Comparison of ENCODE assay signal across 20 cellular contexts in the genomic region with DNA sequence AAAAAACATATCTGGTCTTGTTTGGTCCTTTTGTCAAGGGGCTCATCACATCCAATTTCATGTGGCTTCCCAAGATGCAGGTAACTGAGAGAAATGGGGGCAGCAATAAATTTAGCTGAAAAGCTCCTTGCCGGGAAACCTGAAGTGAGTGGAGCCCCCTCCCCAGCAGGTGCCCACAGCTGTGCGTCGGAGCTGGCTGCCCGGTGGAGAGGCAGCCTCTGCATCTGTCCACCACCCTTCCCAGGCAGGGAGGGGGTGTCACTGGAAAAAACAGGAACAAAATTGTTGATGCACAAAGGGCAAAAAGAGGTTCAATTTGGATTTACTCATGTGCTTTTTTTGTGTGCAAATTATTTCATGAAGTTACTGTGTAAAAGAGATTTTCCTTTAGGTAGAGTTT.
DNase-seq lines count a peak whose midpoint lies in the region; TF ChIP-seq lines count a peak whose summit lies in the region.
"Had no signal": no experiment of that assay in that cellular context is flagged by ENCODE, and none has a peak within 500 bp of the region (broad histone marks: within the 10 kb centered on the region; RNA-seq: fewer than 3 reads in every experiment).

No MANE protein-coding gene starts in this region.

- peaks cover 10% of the 10 kb centered on the region for H3K27me3 Mint-ChIP-seq in neural progenitor cell (ENCODE audit: insufficient read depth, low read depth)

- H3K36me3 ChIP-seq in H7 (replicated peaks; ENCODE audit: control insufficient read depth, insufficient read depth, low read length) (no peaks in the 10 kb centered on the region), HUES64 (ENCODE audit: insufficient read depth, low read length) (no peaks in the 10 kb centered on the region), iPS-20b (ENCODE audit: insufficient read depth, low read depth, low read length) (no peaks in the 10 kb centered on the region), neural progenitor cell (no peaks in the 10 kb centered on the region)
- H3K36me3 ChIP-seq: MG63 had no signal

- H3K36me3 Mint-ChIP-seq in neural progenitor cell, result no peaks in the 10 kb centered on the region

- peak overlapping the region; percentile 62 for H3K4me2 ChIP-seq in neural progenitor cell

- H3K27ac ChIP-seq in HUES64 (ENCODE audit: low read depth, low read length) (peak overlapping the region; percentile 96; the same call in 1 of the 2 replicates), iPS-20b (ENCODE audit: low read length) (peak overlapping the region; percentile 22), neural progenitor cell (no peak overlapping the region)
- H3K27ac ChIP-seq: C4-2B, GM23248 had no signal

- H3K4me3 Mint-ChIP-seq in neural progenitor cell, result no peak overlapping the region
- H3K4me3 Mint-ChIP-seq: HFFc6 had no signal

- no peaks in the 10 kb centered on the region for H3K79me2 ChIP-seq in neural progenitor cell (ENCODE audit: low read depth)

- in situ Hi-C loops in GM13976 (cut with MboI; ENCODE audit: low sequenced_read_pairs, unreplicated experiment), result no loop called here

- H2AFZ ChIP-seq in neural progenitor cell (replicated peaks), result no peak overlapping the region
- H2AFZ ChIP-seq: GM23248 had no signal

- H3K9me3 Mint-ChIP-seq in neural progenitor cell, result peaks cover 4% of the 10 kb centered on the region

- H3K9me3 ChIP-seq in HUES64 (ENCODE audit: insufficient read depth, low read depth, low read length) (no peaks in the 10 kb centered on the region), iPS-20b (ENCODE audit: insufficient read depth, low read depth, low read length) (no peaks in the 10 kb centered on the region), neural progenitor cell (ENCODE audit: low read depth) (no peaks in the 10 kb centered on the region)
- H3K9me3 ChIP-seq: MG63 had no signal

- peaks cover 30% of the 10 kb centered on the region for H3F3A ChIP-seq in neural progenitor cell (ENCODE audit: low read depth)

- no peaks in the 10 kb centered on the region for H3K27me3 ChIP-seq in H7 (ENCODE audit: control insufficient read depth, insufficient read depth, low read length)
- no peaks in the 10 kb centered on the region for H3K27me3 ChIP-seq in HUES64 (ENCODE audit: insufficient read depth, low read length)
- H3K27me3 ChIP-seq in iPS-20b (ENCODE audit: insufficient read depth, low read length), result 0 out of 2 replicates have a peak, but pooled peaks cover 4% of the 10 kb centered on the region
- H3K27me3 ChIP-seq in neural progenitor cell, result no peaks in the 10 kb centered on the region
- H3K27me3 ChIP-seq: MG63 had no signal

- peak overlapping the region; percentile 42 for H3K27ac Mint-ChIP-seq in neural progenitor cell
- H3K27ac Mint-ChIP-seq: HFFc6 had no signal

- WGBS in HUES64, result 35% methylated on average over 4 of the region's 4 CpGs

- H3K4me1 ChIP-seq in HUES64 (ENCODE audit: insufficient read depth, low read length) (peaks cover 32% of the 10 kb centered on the region), iPS-20b (ENCODE audit: insufficient read depth, low read length) (peaks cover 29% of the 10 kb centered on the region; the same call in 1 of the 2 replicates), neural progenitor cell (peaks cover 22% of the 10 kb centered on the region)

- DNase-seq in H7, result peak; percentile 59
- DNase-seq in neural progenitor cell (ENCODE audit: low spot score), result no peak
- no peak for DNase-seq in activated T-cell treated with anti-CD3 and anti-CD28 coated beads, Interleukin-2, amount 50 U/mL, for 1 hour
- no peak for DNase-seq in NCI-H2171 treated with DMSO at 0.1 percent for 48 hours (lab: John Stamatoyannopoulos, UW)
- no peak for DNase-seq in GM13976 (ENCODE audit: low spot score)
- DNase-seq in NCI-H2196 treated with DMSO at 0.1 percent for 48 hours (lab: John Stamatoyannopoulos, UW; ENCODE audit: unreplicated experiment), result no peak
- DNase-seq: DMS 273 treated with DMSO at 0.1 percent for 48 hours, GF-D8, GM23248, HFFc6, IMR-90, Karpas-422, MG63, NCI-H1092 treated with DMSO at 0.1 percent for 48 hours, NCI-H187 treated with DMSO at 0.1 percent for 48 hours, NCI-H446 treated with DMSO at 0.1 percent for 48 hours, NCI-H748 treated with DMSO at 0.1 percent for 48 hours had no signal

- H4K20me1 ChIP-seq in neural progenitor cell (ENCODE audit: low read depth), result no peaks in the 10 kb centered on the region

- 0 out of 2 replicates have a peak overlapping the region, but pooled peaks have one; percentile 22 for H3K9ac ChIP-seq in HUES64 (ENCODE audit: low read depth, low read length)
- H3K9ac ChIP-seq in iPS-20b (ENCODE audit: low read depth, low read length), result peak overlapping the region; percentile 57; the same call in 1 of the 2 replicates
- H3K9ac ChIP-seq in neural progenitor cell, result no peak overlapping the region
- H3K9ac ChIP-seq: GM23248 had no signal

- no peak for TF ChIP-seq CTCF in neural progenitor cell (IDR thresholded peaks at IDR 0.05)
- no peak for TF ChIP-seq CTCF in GM13976 (IDR thresholded peaks at IDR 0.05; ENCODE audit: borderline replicate concordance, control extremely low read depth, extremely low read depth, insufficient read depth, missing control alignments)

- H3K4me1 Mint-ChIP-seq in neural progenitor cell, result peaks cover 28% of the 10 kb centered on the region

- H3K4me3 ChIP-seq in H7 (ENCODE audit: insufficient read depth, low read depth, low read length) (no peak overlapping the region), HUES64 (ENCODE audit: low read length) (peak overlapping the region; percentile 34), iPS-20b (ENCODE audit: low read length) (peak overlapping the region; percentile 53; the same call in 1 of the 2 replicates), neural progenitor cell (no peak overlapping the region)
- H3K4me3 ChIP-seq: GM23248, MG63 had no signal

Comparison
In these comparisons a context has a peak if more than half of its experiments do, and no peak if none do; other contexts are left out.
1. H3K4me3 ChIP-seq: peak in HUES64 (single experiment) and iPS-20b (single experiment); none in H7 (single experiment) and neural progenitor cell (single experiment).